11 cellular contexts compared by ENCODE assay signal in genomic region chr1:101253976-101254660, GRCh38. TPM values are rescaled to one million over a fixed set of nuclear protein-coding genes. Genes with fewer than 3 reads are reported as not detected.
A peak's percentile ranks its signal among the peaks of the same experiment; 100 is the strongest.
DNase-seq lines count a peak whose midpoint lies in the region; ATAC-seq, FAIRE-seq and TF ChIP-seq lines count a peak whose summit lies in the region.
"Had no signal": no experiment of that assay in that cellular context is flagged by ENCODE, and none has a peak within 500 bp of the region (broad histone marks: within the 10 kb centered on the region; RNA-seq: fewer than 3 reads in every experiment).

No MANE protein-coding gene starts in this region.

- no peak overlapping the region for H3K27ac ChIP-seq in keratinocyte (ENCODE audit: control insufficient read depth, insufficient read depth, low read length)
- H3K27ac ChIP-seq: lower lobe of right lung had no signal

- POLR2A ChIA-PET in BJ (lab: Charles Lee), result no interaction called here

- TF ChIP-seq CTCF in BJ (IDR thresholded peaks at IDR 0.05; ENCODE audit: insufficient read depth, low read depth, low read length) (no peak), keratinocyte (optimal IDR thresholded peaks at IDR 0.05 in 1 of 3, IDR thresholded peaks at IDR 0.05 in 1 of 3, conservative IDR thresholded peaks at IDR 0.05 in 1 of 3; ENCODE audit: extremely low read depth in 1 of 3, insufficient read depth in 2 of 3, low read length in 3 of 3) (no peak)

- H3K27me3 Mint-ChIP-seq in T-helper 17 cell, result no peaks in the 10 kb centered on the region

- ATAC-seq in T-helper 17 cell (no peak), GM19455 (IDR thresholded peaks at IDR 0.05; ENCODE audit: unreplicated experiment) (no peak), GM19328 (IDR thresholded peaks at IDR 0.05; ENCODE audit: unreplicated experiment) (no peak), GM21825 (IDR thresholded peaks at IDR 0.05; ENCODE audit: unreplicated experiment) (no peak)
- ATAC-seq: lower lobe of right lung, right cardiac atrium had no signal

- no peaks in the 10 kb centered on the region for H3K9me1 ChIP-seq in keratinocyte (ENCODE audit: control insufficient read depth, extremely low read depth, insufficient read depth, low read length)

- no peaks in the 10 kb centered on the region for H3K9me3 ChIP-seq in T-helper 17 cell (ENCODE audit: control insufficient read depth, low read length, poor library complexity, severe bottlenecking)
- H3K9me3 ChIP-seq in keratinocyte (ENCODE audit: control insufficient read depth, low read depth, low read length), result no peaks in the 10 kb centered on the region
- H3K9me3 ChIP-seq: lower lobe of right lung had no signal

- CTCF ChIA-PET in BJ (lab: Yijun Ruan, JAX), result interaction anchor here (0.9 kb wide), 1 partner anchor 15 kb away, joined by 3 read pairs; no protein-coding TSS in a partner anchor

- H3K27me3 ChIP-seq in BJ (ENCODE audit: control insufficient read depth, insufficient read depth, low read length), result no peaks in the 10 kb centered on the region
- H3K27me3 ChIP-seq in keratinocyte (ENCODE audit: control insufficient read depth, extremely low read depth, insufficient read depth, low read length), result no peaks in the 10 kb centered on the region

- peaks cover 8% of the 10 kb centered on the region for H3K4me1 ChIP-seq in keratinocyte (ENCODE audit: control insufficient read depth, extremely low read depth, insufficient read depth, low read length)
- H3K4me1 ChIP-seq: lower lobe of right lung had no signal

- no peaks in the 10 kb centered on the region for H3K36me3 Mint-ChIP-seq in T-helper 17 cell (ENCODE audit: low read depth)

- peak overlapping the region; percentile 3 for H3K27ac Mint-ChIP-seq in T-helper 17 cell

- H4K20me1 ChIP-seq in keratinocyte (ENCODE audit: control insufficient read depth, extremely low read depth, insufficient read depth, low read length), result no peaks in the 10 kb centered on the region

- H3K36me3 ChIP-seq in BJ (ENCODE audit: control insufficient read depth, insufficient read depth, low read length), result no peaks in the 10 kb centered on the region
- H3K36me3 ChIP-seq in keratinocyte (ENCODE audit: control insufficient read depth in 2 of 2, extremely low read depth in 1 of 2, insufficient read depth in 2 of 2, low read length in 2 of 2), result no peaks in the 10 kb centered on the region
- H3K36me3 ChIP-seq: lower lobe of right lung had no signal

- H3K79me2 ChIP-seq in keratinocyte (ENCODE audit: control insufficient read depth, insufficient read depth, low read length), result no peaks in the 10 kb centered on the region

- DNase-seq in BJ (ENCODE audit: low read depth) (no peak), HCEC 1CT (peak; percentile 73), T-helper 17 cell (no peak), keratinocyte (ENCODE audit: low read depth, low spot score) (no peak), SK-N-DZ (ENCODE audit: low spot score) (no peak)
- DNase-seq: lower lobe of right lung; right cardiac atrium; stimulated activated naive CD4-positive, alpha-beta T cell had no signal

- H3K4me2 ChIP-seq in keratinocyte (ENCODE audit: control insufficient read depth, extremely low read depth, insufficient read depth, low read depth, low read length), result peak overlapping the region; percentile 27

- no peak for FAIRE-seq in keratinocyte (lab: Jason Lieb, UNC)

- H3K4me3 ChIP-seq in BJ (ENCODE audit: low read depth, low read length) (peak overlapping the region; percentile 5; the same call in 1 of the 2 replicates), keratinocyte (ENCODE audit: control insufficient read depth in 2 of 3, extremely low read depth in 1 of 3, insufficient read depth in 2 of 3, low read depth in 1 of 3, low read length in 3 of 3) (no peak overlapping the region)
- H3K4me3 ChIP-seq: lower lobe of right lung had no signal

- no peak overlapping the region for H3K9ac ChIP-seq in keratinocyte (ENCODE audit: control insufficient read depth, extremely low read depth, insufficient read depth, low read length)

- H3K4me3 Mint-ChIP-seq in T-helper 17 cell, result no peak overlapping the region

- peaks cover 35% of the 10 kb centered on the region for H3K4me1 Mint-ChIP-seq in T-helper 17 cell

- H2AFZ ChIP-seq in keratinocyte (ENCODE audit: control insufficient read depth, low read length), result peak overlapping the region; percentile 74

- dilution Hi-C loops in keratinocyte (cut with MboI; ENCODE audit: extremely low pct_ligation_motif_present, low sequenced_read_pairs), result no loop called here

RNA-seq across cellular contexts. Expression of gene S1PR1, which starts 17.3 kb away (rescaled TPM):
- polyA plus RNA-seq in BJ (2011; rRNA removed) (11.8 and 12.2 TPM in 2 replicates), keratinocyte (2.0 to 10.7 TPM (median 3.1 TPM) in 3 replicates)
- 9.2 and 14.4 TPM in 2 replicates for polyA minus RNA-seq in BJ (2011; rRNA and poly(A)+ RNA removed)
- total RNA-seq in T-helper 17 cell, result 100 to 1,000 TPM; 157 to 226 TPM
- polyA plus RNA-seq in keratinocyte (2011; ENCODE audit: low read depth), result 0.19 TPM
- 2.4 and 3.7 TPM in 2 replicates for polyA plus RNA-seq in keratinocyte (2011; cell fraction: cytosol; rRNA removed)
- polyA plus RNA-seq in keratinocyte (2011; cell fraction: nucleus; rRNA removed), result 4.5 and 5.6 TPM in 2 replicates
- polyA plus RNA-seq in keratinocyte (2012; ENCODE audit: low replicate concordance), result 0.30 and 6.2 TPM in 2 replicates
- polyA minus RNA-seq in keratinocyte, result 3.4 to 16.0 TPM (median 4.8 TPM) in 3 replicates
- polyA minus RNA-seq in keratinocyte (2011; cell fraction: cytosol; rRNA and poly(A)+ RNA removed), result 4.4 TPM
- polyA minus RNA-seq in keratinocyte (2011; cell fraction: nucleus; rRNA and poly(A)+ RNA removed), result 3.1 and 5.7 TPM in 2 replicates
- polyA plus RNA-seq in SK-N-DZ (2014; cell fraction: cytosol; rRNA removed), result not detected in 2 replicates
- 0.16 and 0.17 TPM in 2 replicates for polyA plus RNA-seq in SK-N-DZ (2014; cell fraction: nucleus; rRNA removed)
